8 cellular contexts compared by ENCODE assay signal in the genomic region with DNA sequence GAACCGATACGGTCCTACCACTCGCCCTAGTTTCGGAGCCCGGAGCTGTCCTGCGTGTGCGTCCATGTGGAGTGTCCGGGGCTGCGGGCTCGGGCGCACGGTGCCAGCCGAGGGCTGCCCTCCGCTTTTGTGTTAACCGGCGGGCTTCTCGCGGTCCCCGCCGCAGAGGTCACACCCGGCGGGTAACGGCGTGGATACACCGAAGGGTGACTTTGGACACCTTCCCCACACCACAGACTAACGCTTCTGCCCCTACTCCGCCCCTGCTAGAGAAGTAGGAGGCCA. TPM values are rescaled to one million over a fixed set of nuclear protein-coding genes. Genes with fewer than 3 reads are reported as not detected.
DNase-seq lines count a peak whose midpoint lies in the region; TF ChIP-seq lines count a peak whose summit lies in the region.

No MANE protein-coding gene starts in this region.

- no peaks in the 10 kb centered on the region for H3K36me3 ChIP-seq in SK-N-MC (ENCODE audit: insufficient read depth, low read length)

- intact Hi-C loops in posterior vena cava (cut with DNase I): no loop called here

- no peak overlapping the region for H3K27ac ChIP-seq in SK-N-MC

- H3K9me3 ChIP-seq in SK-N-MC (ENCODE audit: low read depth, low read length): no peaks in the 10 kb centered on the region

- H3K4me3 ChIP-seq in GM12865 (ENCODE audit: low read depth, low read length): peak overlapping the region; percentile 93
- H3K4me3 ChIP-seq in HFF-Myc (replicated peaks; ENCODE audit: low read depth, low read length): peak overlapping the region; percentile 61
- H3K4me3 ChIP-seq in SK-N-MC: peak overlapping the region; percentile 84
- peak overlapping the region; percentile 62 for H3K4me3 ChIP-seq in fibroblast of the aortic adventitia (ENCODE audit: low read depth, low read length)

- DNase-seq in GM12865 (ENCODE audit: low read depth) (no peak), HFF-Myc (ENCODE audit: extremely low read depth, low read depth) (no peak), SK-N-MC (ENCODE audit: low read depth, low spot score) (no peak), fibroblast of the aortic adventitia (ENCODE audit: low read depth) (peak; percentile 16), posterior vena cava (ENCODE audit: low spot score) (peak; percentile 88), G401 (ENCODE audit: low spot score) (no peak), activated gamma-delta T cell treated with Interleukin-2 at 50 U/mL for 16 hours (no peak)
- no peak for DNase-seq in activated CD4-positive, alpha-beta T cell treated with anti-CD3 and anti-CD28 coated beads, Interleukin-2, amount 50 U/mL, for 48 hours

- H3K9ac ChIP-seq in SK-N-MC (ENCODE audit: insufficient read length): peak overlapping the region; percentile 66

- TF ChIP-seq CTCF in GM12865 (IDR thresholded peaks at IDR 0.05; ENCODE audit: insufficient read depth, low read depth, low read length, missing control alignments): no peak
- no peak for TF ChIP-seq CTCF in HFF-Myc (IDR thresholded peaks at IDR 0.05; ENCODE audit: low read depth, low read length, missing control alignments)
- no peak for TF ChIP-seq CTCF in fibroblast of the aortic adventitia (IDR thresholded peaks at IDR 0.05; ENCODE audit: insufficient read depth, low read length)

- in situ Hi-C loops in G401 (cut with HindIII; ENCODE audit: low sequenced_read_pairs): no loop called here

RNA-seq across cellular contexts. Expression of a gene that starts 0.7 kb away (rescaled TPM):
- total RNA-seq in fibroblast of the aortic adventitia (ENCODE audit: low replicate concordance): 4.2 and 5.2 TPM in 2 replicates
- 100 to 1,000 TPM in 1 of 2 donors, 10 to 100 TPM in 1; 43.4 to 193 TPM for total RNA-seq in posterior vena cava
- total RNA-seq in G401 (2014; rRNA removed; shearing (Covaris generic)): 51.7 and 59.9 TPM in 2 replicates

Comparison
In these comparisons a context has a peak if more than half of its experiments do, and no peak if none do; other contexts are left out.
1. DNase-seq: peak in fibroblast of the aortic adventitia (single experiment) and posterior vena cava (single experiment); none in GM12865 (single experiment), HFF-Myc (single experiment), SK-N-MC (single experiment), G401 (single experiment), activated gamma-delta T cell treated with Interleukin-2 at 50 U/mL for 16 hours (single experiment) and activated CD4-positive, alpha-beta T cell treated with anti-CD3 and anti-CD28 coated beads, Interleukin-2, amount 50 U/mL, for 48 hours (0 of 2).
2. Peak in every context shown above with its lines, with median percentiles within 50 percentile points of each other: H3K4me3 ChIP-seq.